ENCODE assay signal across 8 cellular contexts in genomic region chr6:37051138-37052026, GRCh38.
A peak's percentile ranks its signal among the peaks of the same experiment; 100 is the strongest.
DNase-seq lines count a peak whose midpoint lies in the region; ATAC-seq and TF ChIP-seq lines count a peak whose summit lies in the region.

No MANE protein-coding gene starts in this region.

- no peaks in the 10 kb centered on the region for H3K79me2 ChIP-seq in DND-41 (ENCODE audit: insufficient read depth, low read length)

- H3K4me3 Mint-ChIP-seq in effector memory CD8-positive, alpha-beta T cell, result peak overlapping the region; percentile 68 to 84

- no peaks in the 10 kb centered on the region for H3K36me3 ChIP-seq in DND-41 (ENCODE audit: insufficient read depth, low read length)
- no peaks in the 10 kb centered on the region for H3K36me3 ChIP-seq in HUES48 (ENCODE audit: control insufficient read depth, insufficient read depth, low read length)

- H3K4me3 ChIP-seq in DND-41 (ENCODE audit: low read depth in 1 of 2, low read length in 2 of 2), result peak overlapping the region in 1 of 2 experiments; percentile 44; a peak in 1 of 4 replicates
- H3K4me3 ChIP-seq in HUES48 (ENCODE audit: low read depth, low read length), result no peak overlapping the region

- peaks cover 32% of the 10 kb centered on the region for H3K36me3 Mint-ChIP-seq in effector memory CD8-positive, alpha-beta T cell (ENCODE audit: insufficient read depth)

- H3K27me3 Mint-ChIP-seq in effector memory CD8-positive, alpha-beta T cell, result no peaks in the 10 kb centered on the region

- H3K4me1 Mint-ChIP-seq in effector memory CD8-positive, alpha-beta T cell (ENCODE audit: low read depth in 2 of 2), result peaks cover 50 to 58% of the 10 kb centered on the region in 2 donors

- peak; percentile 97 for DNase-seq in DND-41
- peak; percentile 57 for DNase-seq in NOMO-1 treated with dmso at 0.1 percent for 144 hours (lab: John Stamatoyannopoulos, UW; ENCODE audit: unreplicated experiment)
- DNase-seq in activated CD8-positive, alpha-beta memory T cell treated with anti-CD3 and anti-CD28 coated beads for 48 hours (ENCODE audit: low read depth in 2 of 3, low spot score in 2 of 3), result peak; percentile 77 to 88 (median 83)
- peak; percentile 89 to 92 (median 90) for DNase-seq in effector memory CD8-positive, alpha-beta T cell
- DNase-seq in midbrain (lab: John Stamatoyannopoulos, UW), result peak; percentile 82
- peak; percentile 75 to 86 for DNase-seq in stimulated activated CD8-positive, alpha-beta memory T cell treated with anti-CD3 and anti-CD28 coated beads, Interleukin-2, amount 100 ng/mL, for 1 hour (ENCODE audit: low read depth in 2 of 2)

- ATAC-seq in DND-41 (ENCODE audit: insufficient read depth, low read depth) (peak; percentile 65), HG03442 (IDR thresholded peaks at IDR 0.05; ENCODE audit: unreplicated experiment) (no peak)
- ATAC-seq in effector memory CD8-positive, alpha-beta T cell (replicated peaks), result peak; percentile 83

- no peaks in the 10 kb centered on the region for H3K9me3 ChIP-seq in DND-41 (ENCODE audit: insufficient read depth, low read length, severe bottlenecking)
- H3K9me3 ChIP-seq in HUES48 (ENCODE audit: control insufficient read depth, insufficient read depth, low read length), result no peaks in the 10 kb centered on the region

- no peaks in the 10 kb centered on the region for H4K20me1 ChIP-seq in DND-41 (ENCODE audit: insufficient read depth, low read length)

- H3K4me2 ChIP-seq in DND-41 (ENCODE audit: insufficient read depth, low read length), result peak overlapping the region; percentile 60

- peak overlapping the region; percentile 48 for H2AFZ ChIP-seq in DND-41 (ENCODE audit: low read depth, low read length)

- H3K9me3 Mint-ChIP-seq in effector memory CD8-positive, alpha-beta T cell, result no peaks in the 10 kb centered on the region

- H3K9ac ChIP-seq in DND-41 (ENCODE audit: low read depth, low read length) (peak overlapping the region; percentile 55), HUES48 (ENCODE audit: low read depth, low read length) (no peak overlapping the region)

- H3K27ac Mint-ChIP-seq in effector memory CD8-positive, alpha-beta T cell, result peak overlapping the region; percentile 96 to 99

- peak overlapping the region; percentile 94 for H3K27ac ChIP-seq in DND-41 (ENCODE audit: low read length)
- peak overlapping the region; percentile 27 for H3K27ac ChIP-seq in HUES48 (ENCODE audit: low read depth, low read length)

- H3K27me3 ChIP-seq in DND-41 (ENCODE audit: insufficient read depth, low read length, poor library complexity) (no peaks in the 10 kb centered on the region), HUES48 (ENCODE audit: control insufficient read depth, insufficient read depth, low read length) (no peaks in the 10 kb centered on the region)

- peak; percentile 99 for TF ChIP-seq CTCF in DND-41 (IDR thresholded peaks at IDR 0.05; ENCODE audit: borderline replicate concordance, extremely low read depth, low read length, poor library complexity, severe bottlenecking)

- H3K4me1 ChIP-seq in DND-41 (ENCODE audit: insufficient read depth, low read length) (peaks cover 60% of the 10 kb centered on the region), HUES48 (ENCODE audit: control insufficient read depth, insufficient read depth, low read length) (peaks cover 20% of the 10 kb centered on the region)
